In genomic region chr1:25522240-25522639, GRCh38 we compare ENCODE assay signal across 19 cellular contexts.
DNase-seq lines count a peak whose midpoint lies in the region; ATAC-seq lines count a peak whose summit lies in the region.
"Had no signal": no experiment of that assay in that cellular context is flagged by ENCODE, and none has a peak within 500 bp of the region (broad histone marks: within the 10 kb centered on the region; RNA-seq: fewer than 3 reads in every experiment).

No MANE protein-coding gene starts in this region.

- DNase-seq in NT2/D1 (ENCODE audit: low read depth, low spot score) (no peak), memory B cell (ENCODE audit: low spot score in 2 of 2) (no peak), iPS-NIHi11 (ENCODE audit: low spot score) (no peak), T1000 (lab: John Stamatoyannopoulos, UW) (no peak)
- DNase-seq: activated CD4-positive, CD25-positive, alpha-beta regulatory T cell treated with anti-CD3 and anti-CD28 coated beads, Interleukin-2, amount 50 U/mL, for 72 hours; BE2C; dermis blood vessel endothelial cell; left ventricle myocardium superior; MG63; NCI-H2081; ovary; T-helper 9 cell had no signal

- no peaks in the 10 kb centered on the region for H3K9me3 ChIP-seq in BLaER1 treated with 17β-estradiol and CSF1 and Interleukin-3, amounts not matched to agents 10 nM and 100 nM (replicated peaks in 1 of 11)
- peaks cover 13% of the 10 kb centered on the region; the same call in 1 of the 2 replicates for H3K9me3 ChIP-seq in NT2/D1 (ENCODE audit: insufficient read depth, low read length)
- H3K9me3 ChIP-seq: BE2C, MG63, ovary had no signal

- H3K4me1 ChIP-seq in BLaER1 treated with 17β-estradiol and CSF1 and Interleukin-3, amounts not matched to agents 10 nM and 100 nM = peaks cover 0 to 41% (median 23%) of the 10 kb centered on the region in 10 experiments; a peak in 18 of 20 replicates
- peaks cover 16% of the 10 kb centered on the region for H3K4me1 ChIP-seq in NT2/D1 (ENCODE audit: insufficient read depth, insufficient read length)
- H3K4me1 ChIP-seq: BE2C, breast epithelium had no signal

- H3K27me3 ChIP-seq in BLaER1 treated with 17β-estradiol and CSF1 and Interleukin-3, amounts not matched to agents 10 nM and 100 nM = no peaks in the 10 kb centered on the region
- no peaks in the 10 kb centered on the region for H3K27me3 ChIP-seq in NT2/D1 (ENCODE audit: insufficient read depth, insufficient read length)
- H3K27me3 ChIP-seq: BE2C, breast epithelium, MG63, ovary had no signal

- peaks cover 3% of the 10 kb centered on the region for H3K9me3 Mint-ChIP-seq in memory B cell
- H3K9me3 Mint-ChIP-seq: GM23338 had no signal

- peaks cover 6% of the 10 kb centered on the region for H3K27me3 Mint-ChIP-seq in memory B cell

- no peaks in the 10 kb centered on the region for H3K36me3 Mint-ChIP-seq in memory B cell

- H3K4me3 ChIP-seq in BLaER1 treated with 17β-estradiol and CSF1 and Interleukin-3, amounts not matched to agents 10 nM and 100 nM = no peak overlapping the region
- H3K4me3 ChIP-seq in NT2/D1 (ENCODE audit: insufficient read length, low read depth) = no peak overlapping the region
- H3K4me3 ChIP-seq: breast epithelium, GM23338, MG63, ovary had no signal

- H3K36me3 ChIP-seq in BLaER1 treated with 17β-estradiol and CSF1 and Interleukin-3, amounts not matched to agents 10 nM and 100 nM = no peaks in the 10 kb centered on the region
- no peaks in the 10 kb centered on the region for H3K36me3 ChIP-seq in NT2/D1 (ENCODE audit: insufficient read depth, insufficient read length, low read length)
- H3K36me3 ChIP-seq: BE2C, breast epithelium, MG63, ovary had no signal

- H3K9ac ChIP-seq in BLaER1 treated with 17β-estradiol and CSF1 and Interleukin-3, amounts not matched to agents 10 nM and 100 nM = 0 out of 22 replicates have a peak overlapping the region, but pooled peaks of 1 of the 11 experiments have one; percentile 37
- peak overlapping the region; percentile 13 for H3K9ac ChIP-seq in NT2/D1 (ENCODE audit: insufficient read length, low read depth)

- ATAC-seq in GM19397 (IDR thresholded peaks at IDR 0.05; ENCODE audit: unreplicated experiment) (peak; percentile 62), memory B cell (ENCODE audit: low read depth) (peak; percentile 50), GM21723 (IDR thresholded peaks at IDR 0.05; ENCODE audit: unreplicated experiment) (no peak)
- ATAC-seq: GM23338, left ventricle myocardium superior, Panc1 had no signal

- peak overlapping the region in 9 of 11 experiments; percentile 20 to 75 (median 65); a peak in 16 of 22 replicates for H3K4me2 ChIP-seq in BLaER1 treated with 17β-estradiol and CSF1 and Interleukin-3, amounts not matched to agents 10 nM and 100 nM
- H3K4me2 ChIP-seq: GM23338 had no signal

- H3K4me3 Mint-ChIP-seq in memory B cell = no peak overlapping the region
- H3K4me3 Mint-ChIP-seq: activated T-helper 1 cell treated with anti-CD3 and anti-CD28 coated beads, Interleukin-12 subunit alpha, Interleukin-12 subunit beta, Interleukin-2, Interleukin-4 antibody, amounts not matched to agents 30 ng/mL and 10 ng/mL and 1 ng/mL, durations not matched to agents 14 hours and 24 hours and 36 hours; GM23338 had no signal

- no peaks in the 10 kb centered on the region for H4K20me1 ChIP-seq in BLaER1 treated with 17β-estradiol and CSF1 and Interleukin-3, amounts not matched to agents 10 nM and 100 nM

- H3K4me1 Mint-ChIP-seq in memory B cell = peaks cover 6% of the 10 kb centered on the region

- H3K27ac ChIP-seq in BLaER1 treated with 17β-estradiol and CSF1 and Interleukin-3, amounts not matched to agents 10 nM and 100 nM = no peak overlapping the region
- H3K27ac ChIP-seq: breast epithelium, ovary had no signal

- peak overlapping the region; percentile 51 for H3K27ac Mint-ChIP-seq in memory B cell
- H3K27ac Mint-ChIP-seq: activated T-helper 1 cell treated with anti-CD3 and anti-CD28 coated beads, Interleukin-12 subunit alpha, Interleukin-12 subunit beta, Interleukin-2, Interleukin-4 antibody, amounts not matched to agents 30 ng/mL and 10 ng/mL and 1 ng/mL, durations not matched to agents 14 hours and 24 hours and 36 hours; GM23338 had no signal
